8 cellular contexts compared by ENCODE assay signal in genomic region chr20:18496042-18496441, GRCh38.
DNase-seq lines count a peak whose midpoint lies in the region; ATAC-seq and TF ChIP-seq lines count a peak whose summit lies in the region.

No MANE protein-coding gene starts in this region.

- no peaks in the 10 kb centered on the region for H3K27me3 Mint-ChIP-seq in nephron (ENCODE audit: low read depth)

- peak overlapping the region; percentile 91 to 98 (median 98) for H3K27ac Mint-ChIP-seq in nephron

- H3K36me3 Mint-ChIP-seq in nephron (ENCODE audit: low read depth): peaks cover 20% of the 10 kb centered on the region

- H3K4me1 Mint-ChIP-seq in nephron: peaks cover 21% of the 10 kb centered on the region

- no peak for ATAC-seq in GM21825 (IDR thresholded peaks at IDR 0.05; ENCODE audit: unreplicated experiment)
- no peak for ATAC-seq in activated CD4-positive, CD25-positive, alpha-beta regulatory T cell treated with anti-CD3 and anti-CD28 coated beads, Interleukin-2, amount 50 U/mL, for 24 hours

- peak; percentile 30 for DNase-seq in DMS153 treated with DMSO at 0.1 percent for 48 hours (lab: John Stamatoyannopoulos, UW; ENCODE audit: unreplicated experiment)
- DNase-seq in NCI-H146 treated with DMSO at 0.1 percent for 48 hours (lab: John Stamatoyannopoulos, UW; ENCODE audit: unreplicated experiment): peak; percentile 11
- DNase-seq in cardiac fibroblast (ENCODE audit: low read depth in 2 of 2): peak in 1 of 2 donors; percentile 11
- no peak for DNase-seq in germinal center (ENCODE audit: low spot score)
- no peak for DNase-seq in stimulated activated CD4-positive, alpha-beta T cell treated with anti-CD3 and anti-CD28 coated beads, Interleukin-4, amount 100 ng/mL, for 4 hours

- H3K4me3 Mint-ChIP-seq in nephron: peak overlapping the region; percentile 98 to 99 (median 99)

- no peak for TF ChIP-seq CTCF in cardiac fibroblast (IDR thresholded peaks at IDR 0.05; ENCODE audit: low read depth, low read length)
- no peak for TF ChIP-seq CTCF in nephron (IDR thresholded peaks at IDR 0.05; ENCODE audit: unreplicated experiment in 3 of 3)

- H3K9me3 Mint-ChIP-seq in nephron: no peaks in the 10 kb centered on the region

- H3K4me3 ChIP-seq in cardiac fibroblast (replicated peaks in 1 of 2; ENCODE audit: low read depth in 2 of 2, low read length in 2 of 2): peak overlapping the region; percentile 88 to 98

Comparison
In these comparisons a context has a peak if more than half of its experiments do, and no peak if none do; other contexts are left out.
1. DNase-seq: peak in DMS153 treated with DMSO at 0.1 percent for 48 hours (single experiment) and NCI-H146 treated with DMSO at 0.1 percent for 48 hours (single experiment); none in germinal center (single experiment) and stimulated activated CD4-positive, alpha-beta T cell treated with anti-CD3 and anti-CD28 coated beads, Interleukin-4, amount 100 ng/mL, for 4 hours (0 of 2).